Comparison of ENCODE assay signal across 8 cellular contexts in the genomic region with DNA sequence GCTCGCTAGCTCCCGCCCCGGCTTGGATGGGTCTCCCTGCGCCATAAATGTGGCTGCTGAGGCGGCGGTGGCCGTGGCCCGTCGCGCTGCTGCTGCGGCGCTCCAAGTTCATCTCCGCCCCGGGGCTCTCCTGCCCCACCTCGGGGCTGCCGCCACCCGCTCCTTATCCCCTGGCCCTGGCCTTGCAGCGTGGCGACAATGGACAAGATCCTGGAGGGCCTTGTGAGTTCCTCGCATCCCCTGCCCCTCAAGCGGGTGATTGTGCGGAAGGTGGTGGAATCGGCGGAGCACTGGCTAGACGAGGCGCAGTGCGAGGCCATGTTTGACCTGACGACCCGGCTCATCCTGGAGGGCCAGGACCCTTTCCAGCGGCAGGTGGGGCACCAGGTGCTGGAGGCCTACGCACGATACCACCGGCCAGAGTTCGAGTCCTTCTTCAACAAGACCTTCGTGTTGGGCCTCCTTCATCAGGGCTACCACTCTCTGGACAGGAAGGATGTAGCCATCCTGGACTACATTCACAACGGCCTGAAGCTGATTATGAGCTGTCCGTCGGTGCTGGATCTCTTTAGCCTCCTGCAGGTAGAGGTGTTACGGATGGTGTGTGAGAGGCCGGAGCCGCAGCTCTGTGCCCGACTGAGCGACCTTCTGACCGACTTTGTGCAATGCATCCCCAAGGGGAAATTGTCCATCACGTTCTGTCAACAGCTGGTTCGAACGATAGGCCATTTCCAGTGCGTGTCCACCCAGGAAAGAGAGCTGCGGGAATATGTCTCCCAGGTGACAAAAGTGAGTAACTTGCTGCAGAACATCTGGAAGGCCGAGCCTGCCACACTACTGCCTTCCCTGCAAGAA. TPM values are rescaled to one million over a fixed set of nuclear protein-coding genes. Genes with fewer than 3 reads are reported as not detected.
A peak's percentile ranks its signal among the peaks of the same experiment; 100 is the strongest.
DNase-seq lines count a peak whose midpoint lies in the region; ATAC-seq, FAIRE-seq and TF ChIP-seq lines count a peak whose summit lies in the region.

No MANE protein-coding gene starts in this region.

- peaks cover 0 to 31% (median 14%) of the 10 kb centered on the region in 9 donors for H3K36me3 ChIP-seq in heart left ventricle

- H3K27me3 Mint-ChIP-seq in progenitor cell of endocrine pancreas = no peaks in the 10 kb centered on the region

- ATAC-seq in GM21528 (IDR thresholded peaks at IDR 0.05; ENCODE audit: low FRiP score, unreplicated experiment) (peak; percentile 34), heart left ventricle (peak in 3 of 4 donors; percentile 6 to 50 (median 32))

- TF ChIP-seq CTCF in heart left ventricle (IDR thresholded peaks at IDR 0.05) (peak in 1 of 12 donors; percentile 3), progenitor cell of endocrine pancreas (IDR thresholded peaks at IDR 0.05; ENCODE audit: unreplicated experiment) (peak; percentile 8), GM13977 (IDR thresholded peaks at IDR 0.05; ENCODE audit: extremely low read depth, insufficient read depth, missing control alignments) (no peak)

- FAIRE-seq in GM12892 (lab: Jason Lieb, UNC) (peak; percentile 83), HTR-8/SVneo (lab: Jason Lieb, UNC) (peak; percentile 16)

- intact Hi-C loops in heart left ventricle (cut with DNase I) = no loop called here

- H3K36me3 Mint-ChIP-seq in progenitor cell of endocrine pancreas (ENCODE audit: insufficient read depth) = peaks cover under 1% of the 10 kb centered on the region

- WGBS in heart left ventricle, 4 donors = 0 to 1% (median 0%) methylated on average over 22 to 50 of the region's 50 CpGs

- peaks cover 42% of the 10 kb centered on the region for H3K4me1 Mint-ChIP-seq in progenitor cell of endocrine pancreas (ENCODE audit: low read depth)

- DNase-seq in GM12892 (ENCODE audit: insufficient read length) (no peak), HTR-8/SVneo (ENCODE audit: insufficient read length, low spot score) (no peak), heart left ventricle (peak in 4 of 5 donors; percentile 21 to 75 (median 27)), progenitor cell of endocrine pancreas (ENCODE audit: low spot score, unreplicated experiment) (peak; percentile 20), GM13977 (ENCODE audit: low spot score) (no peak)
- DNase-seq in activated gamma-delta T cell treated with anti-CD3 and anti-CD28 coated beads, Interleukin-2, amount 50 U/mL, for 16 hours (ENCODE audit: low read depth) = peak; percentile 8
- no peak for DNase-seq in stimulated activated CD4-positive, alpha-beta T cell treated with anti-CD3 and anti-CD28 coated beads, Interleukin-1b, Interleukin-23, amount 100 ng/mL, for 48 hours

- no peaks in the 10 kb centered on the region for H3K9me3 ChIP-seq in heart left ventricle

- peaks cover 0 to 62% (median 49%) of the 10 kb centered on the region in 12 donors for H3K4me1 ChIP-seq in heart left ventricle

- no peaks in the 10 kb centered on the region for H3K27me3 ChIP-seq in heart left ventricle

- TF ChIP-seq POLR2A in GM12892 (IDR thresholded peaks at IDR 0.05; ENCODE audit: low read depth, low read length) = no peak
- TF ChIP-seq POLR2A in heart left ventricle (IDR thresholded peaks at IDR 0.05) = no peak

- H3K9me3 Mint-ChIP-seq in progenitor cell of endocrine pancreas (ENCODE audit: low read depth) = no peaks in the 10 kb centered on the region

- peak overlapping the region; percentile 97 for H3K4me3 Mint-ChIP-seq in progenitor cell of endocrine pancreas (ENCODE audit: low read depth)

- H3K4me3 ChIP-seq in heart left ventricle = peak overlapping the region; percentile 75 to 94 (median 89)

- peak overlapping the region; percentile 98 for H3K27ac Mint-ChIP-seq in progenitor cell of endocrine pancreas

- peak overlapping the region; percentile 73 to 96 (median 91) for H3K27ac ChIP-seq in heart left ventricle

- in situ Hi-C loops in GM13977 (cut with MboI; ENCODE audit: low pct_unique_long_range_greater_than_20kb, low sequenced_read_pairs, unreplicated experiment) = no loop called here

RNA-seq across cellular contexts. Expression of a gene that starts 0.8 kb away (rescaled TPM):
- polyA plus RNA-seq in GM12892 (2012; ENCODE audit: missing spikeins) = 8.9 TPM
- total RNA-seq in heart left ventricle (10 to 100 TPM; 16.5 to 29.6 (median 20.4) TPM), progenitor cell of endocrine pancreas (20.8 and 23.3 TPM in 2 replicates)
- 10 to 100 TPM in 1 of 2 donors, 1 to 10 TPM in 1; 3.8 to 29.7 TPM for polyA plus RNA-seq in heart left ventricle

Comparison
In these comparisons a context has a peak if more than half of its experiments do, and no peak if none do; other contexts are left out.
1. DNase-seq: peak in activated gamma-delta T cell treated with anti-CD3 and anti-CD28 coated beads, Interleukin-2, amount 50 U/mL, for 16 hours (single experiment), heart left ventricle (4 of 5) and progenitor cell of endocrine pancreas (single experiment); none in GM12892 (single experiment), HTR-8/SVneo (single experiment), stimulated activated CD4-positive, alpha-beta T cell treated with anti-CD3 and anti-CD28 coated beads, Interleukin-1b, Interleukin-23, amount 100 ng/mL, for 48 hours (single experiment) and GM13977 (single experiment).